In genomic region chr1:57461405-57461804, GRCh38 we compare ENCODE assay signal across 1 cellular context.
TF ChIP-seq lines count a peak whose summit lies in the region.

No MANE protein-coding gene starts in this region.

TF ChIP-seq in IMR-90, 13 proteins besides CTCF, POLR2A, EP300 and RAD21 (continued from another document):
- TF ChIP-seq ELK1 (IDR thresholded peaks at IDR 0.05; ENCODE audit: borderline replicate concordance, low read depth, low read length), result no peak
- TF ChIP-seq MXI1 (IDR thresholded peaks at IDR 0.05; ENCODE audit: borderline replicate concordance, low read depth, low read length), result no peak
- no peak for TF ChIP-seq BHLHE40 (IDR thresholded peaks at IDR 0.05; ENCODE audit: low read depth, low read length)
- no peak for TF ChIP-seq CEBPB (IDR thresholded peaks at IDR 0.05; ENCODE audit: low read depth, low read length)
